ENCODE assay signal across 1 cellular context in genomic region chr9:124390812-124391658, GRCh38.
A peak's percentile ranks its signal among the peaks of the same experiment; 100 is the strongest.
TF ChIP-seq lines count a peak whose summit lies in the region.

No MANE protein-coding gene starts in this region.

TF ChIP-seq in HEK293, 187 proteins besides CTCF, POLR2A, EP300 and RAD21 (continued from another document):
- no peak for TF ChIP-seq ZNF544 (tag by site-specific recombination; IDR thresholded peaks at IDR 0.05)
- no peak for TF ChIP-seq ZBTB11 (tag by site-specific recombination; conservative IDR thresholded peaks at IDR 0.05; ENCODE audit: low read depth)
- peak; percentile 72; the same call in 1 of the 2 replicates for TF ChIP-seq TSHZ1 (tag by site-specific recombination; IDR thresholded peaks at IDR 0.05; ENCODE audit: borderline replicate concordance)
- no peak for TF ChIP-seq ZNF324 (tag by site-specific recombination; IDR thresholded peaks at IDR 0.05)
- TF ChIP-seq ZNF629 (tag by site-specific recombination; IDR thresholded peaks at IDR 0.05): 0 out of 2 replicates have a peak, but pooled peaks have one; percentile 36
- no peak for TF ChIP-seq ZNF341 (tag by site-specific recombination; IDR thresholded peaks at IDR 0.05; ENCODE audit: low read depth)
- no peak for TF ChIP-seq ZBTB8A (tag by site-specific recombination; IDR thresholded peaks at IDR 0.05)
- TF ChIP-seq ZNF223 (tag by site-specific recombination; IDR thresholded peaks at IDR 0.05): no peak
- TF ChIP-seq ZNF18 (tag by site-specific recombination; IDR thresholded peaks at IDR 0.05): no peak
- TF ChIP-seq ZNF792 (tag by site-specific recombination; IDR thresholded peaks at IDR 0.05): no peak
- no peak for TF ChIP-seq ZFP41 (tag by site-specific recombination; IDR thresholded peaks at IDR 0.05; ENCODE audit: borderline replicate concordance)
- TF ChIP-seq ZBTB26 (tag by site-specific recombination; optimal IDR thresholded peaks at IDR 0.05): no peak
- TF ChIP-seq SP3 (tag by site-specific recombination; IDR thresholded peaks at IDR 0.05): no peak
- TF ChIP-seq ZNF791 (tag by site-specific recombination; IDR thresholded peaks at IDR 0.05): no peak
- TF ChIP-seq ZNF133 (tag by site-specific recombination; IDR thresholded peaks at IDR 0.05): no peak
- no peak for TF ChIP-seq ZNF843 (tag by site-specific recombination; IDR thresholded peaks at IDR 0.05)
- peak; percentile 42; the same call in 1 of the 2 replicates for TF ChIP-seq OSR2 (tag by site-specific recombination; IDR thresholded peaks at IDR 0.05)
- TF ChIP-seq ZNF701 (tag by site-specific recombination; IDR thresholded peaks at IDR 0.05): no peak
- peak; percentile 39; the same call in 1 of the 2 replicates for TF ChIP-seq INSM2 (tag by site-specific recombination; IDR thresholded peaks at IDR 0.05)
- no peak; the same call in 1 of the 2 replicates for TF ChIP-seq ZFP69B (tag by site-specific recombination; IDR thresholded peaks at IDR 0.05)
- TF ChIP-seq ZNF785 (tag by site-specific recombination; IDR thresholded peaks at IDR 0.05): no peak
- no peak for TF ChIP-seq ZSCAN4 (tag by site-specific recombination; IDR thresholded peaks at IDR 0.05)
- TF ChIP-seq SP7 (tag by site-specific recombination; IDR thresholded peaks at IDR 0.05): peak; percentile 57; the same call in 1 of the 2 replicates
- no peak for TF ChIP-seq ZNF16 (tag by site-specific recombination; IDR thresholded peaks at IDR 0.05; ENCODE audit: low read depth)
- TF ChIP-seq SP2 (tag by site-specific recombination; IDR thresholded peaks at IDR 0.05): no peak
- TF ChIP-seq BCL11B (tag by site-specific recombination; IDR thresholded peaks at IDR 0.05; ENCODE audit: low read depth): no peak
- no peak for TF ChIP-seq ZNF280C (tag by site-specific recombination; IDR thresholded peaks at IDR 0.05)
- no peak for TF ChIP-seq ZNF626 (tag by site-specific recombination; IDR thresholded peaks at IDR 0.05)
- TF ChIP-seq ZNF473 (tag by site-specific recombination; IDR thresholded peaks at IDR 0.05): no peak
- 0 out of 2 replicates have a peak, but pooled peaks have one; percentile 13 for TF ChIP-seq TRIM28 (IDR thresholded peaks at IDR 0.05; ENCODE audit: borderline replicate concordance, low read length)
- TF ChIP-seq FEZF1 (tag by site-specific recombination; IDR thresholded peaks at IDR 0.05): 0 out of 2 replicates have a peak, but pooled peaks have one; percentile 9
- TF ChIP-seq ZNF488 (tag by site-specific recombination; IDR thresholded peaks at IDR 0.05): no peak
- no peak for TF ChIP-seq KLF7 (tag by site-specific recombination; IDR thresholded peaks at IDR 0.05; ENCODE audit: borderline replicate concordance)
TF ChIP-seq in HEK293: peak in this region for 8.
